Comparison of ENCODE assay signal across 9 cellular contexts in the genomic region with DNA sequence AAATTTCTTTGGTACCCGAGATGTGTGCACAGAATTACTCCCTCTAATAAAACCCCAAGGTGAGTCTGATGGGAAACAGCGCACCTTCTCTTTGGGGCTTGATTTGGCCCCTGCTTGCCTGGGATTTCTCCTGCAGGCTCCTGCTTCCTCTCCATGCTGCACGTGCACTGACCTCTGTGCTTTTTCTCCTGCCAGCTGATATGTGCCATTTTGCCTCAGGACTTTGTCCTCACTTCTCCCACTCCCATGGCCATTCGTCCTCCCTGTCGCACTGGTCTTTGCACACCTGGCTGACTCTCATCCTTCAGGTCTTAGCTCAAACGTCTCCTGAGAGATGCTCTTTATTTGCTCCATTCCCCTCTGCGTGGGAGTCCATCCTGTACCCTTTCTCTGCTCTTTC. TPM values are rescaled to one million over a fixed set of nuclear protein-coding genes. Genes with fewer than 3 reads are reported as not detected.
DNase-seq lines count a peak whose midpoint lies in the region; ATAC-seq, FAIRE-seq and TF ChIP-seq lines count a peak whose summit lies in the region.
"Had no signal": no experiment of that assay in that cellular context is flagged by ENCODE, and none has a peak within 500 bp of the region (broad histone marks: within the 10 kb centered on the region; RNA-seq: fewer than 3 reads in every experiment).

No MANE protein-coding gene starts in this region.

- DNase-seq in BE2C (no peak), MM.1S (no peak), natural killer cell (no peak), H54 (ENCODE audit: insufficient read length, low spot score) (no peak), HCEC 1CT (no peak), RPMI8226 (no peak), NCI-H2196 (lab: John Stamatoyannopoulos, UW; ENCODE audit: unreplicated experiment) (no peak)
- DNase-seq: NCI-H2029 had no signal

- H3K9me2 ChIP-seq in MM.1S (replicated peaks; ENCODE audit: insufficient read depth, low read length) = no peaks in the 10 kb centered on the region

- H3K27me3 Mint-ChIP-seq in natural killer cell (ENCODE audit: low read depth in 2 of 2) = no peaks in the 10 kb centered on the region

- H3K4me3 ChIP-seq in BE2C (ENCODE audit: low read depth, low read length) (peak overlapping the region; percentile 76), MM.1S (ENCODE audit: low read length) (no peak overlapping the region), duodenal mucosa (ENCODE audit: low read depth in 1 of 2, low read length in 2 of 2) (peak overlapping the region; percentile 87 to 95)

- H3K36me3 ChIP-seq in BE2C (peaks cover 17% of the 10 kb centered on the region), MM.1S (replicated peaks; ENCODE audit: insufficient read depth, low read length) (no peaks in the 10 kb centered on the region), duodenal mucosa (ENCODE audit: control insufficient read depth in 1 of 2, insufficient read depth in 2 of 2, low read length in 2 of 2) (peaks cover 12 to 22% of the 10 kb centered on the region in 2 donors)

- no peak for FAIRE-seq in H54 (lab: Jason Lieb, UNC)

- no peaks in the 10 kb centered on the region for H3K9me3 ChIP-seq in BE2C
- H3K9me3 ChIP-seq in MM.1S (replicated peaks; ENCODE audit: insufficient read depth, low read length) = peaks cover 6% of the 10 kb centered on the region; the same call in 1 of the 2 replicates
- peaks cover 4 to 6% of the 10 kb centered on the region in 2 donors for H3K9me3 ChIP-seq in duodenal mucosa (ENCODE audit: control insufficient read depth in 1 of 2, low read length in 2 of 2)

- TF ChIP-seq CTCF in BE2C (IDR thresholded peaks at IDR 0.05; ENCODE audit: low read depth, low read length) (no peak), MM.1S (IDR thresholded peaks at IDR 0.05; ENCODE audit: low read length) (no peak), natural killer cell (IDR thresholded peaks at IDR 0.05) (no peak)

- TF ChIP-seq POLR2A in H54 (IDR thresholded peaks at IDR 0.05; ENCODE audit: low read depth, low read length) = no peak

- H3K27me3 ChIP-seq in BE2C (no peaks in the 10 kb centered on the region), MM.1S (replicated peaks; ENCODE audit: insufficient read depth, low read length) (peaks cover 14% of the 10 kb centered on the region; the same call in 1 of the 2 replicates), duodenal mucosa (ENCODE audit: control insufficient read depth in 1 of 2, insufficient read depth in 2 of 2, low read length in 2 of 2) (no peaks in the 10 kb centered on the region)

- ATAC-seq in natural killer cell = no peak

- peak overlapping the region; percentile 78; the same call in 1 of the 2 replicates for H3K4me2 ChIP-seq in MM.1S (ENCODE audit: low read depth, low read length)

- no peaks in the 10 kb centered on the region for H4K20me1 ChIP-seq in MM.1S (ENCODE audit: insufficient read depth, low read length)

- H3F3A ChIP-seq in MM.1S (ENCODE audit: insufficient read depth, low read length) = no peaks in the 10 kb centered on the region

- H3K36me3 Mint-ChIP-seq in natural killer cell = peaks cover 14% of the 10 kb centered on the region

- no peak overlapping the region for H2AFZ ChIP-seq in MM.1S (ENCODE audit: low read length)

- no peaks in the 10 kb centered on the region for H3K79me2 ChIP-seq in MM.1S (ENCODE audit: low read length)

- H3K9ac ChIP-seq in MM.1S (ENCODE audit: low read length) (no peak overlapping the region), duodenal mucosa (ENCODE audit: low read depth in 1 of 2, low read length in 2 of 2) (peak overlapping the region; percentile 67 to 96)

- peak overlapping the region; percentile 16 to 88 for H3K27ac Mint-ChIP-seq in natural killer cell

- intact Hi-C loops in natural killer cell (cut with micrococcal nuclease) = no loop called here

- H3K4me1 ChIP-seq in BE2C (no peaks in the 10 kb centered on the region; the same call in 1 of the 2 replicates), MM.1S (ENCODE audit: low read length) (peaks cover 9% of the 10 kb centered on the region), duodenal mucosa (ENCODE audit: control insufficient read depth in 1 of 2, insufficient read depth in 2 of 2, low read length in 2 of 2) (peaks cover 25 to 53% of the 10 kb centered on the region in 2 donors)

- peak overlapping the region; percentile 90 for H3K4me3 Mint-ChIP-seq in natural killer cell

- H3K9me3 Mint-ChIP-seq in natural killer cell = peaks cover 2 to 4% of the 10 kb centered on the region in 2 donors

- H3K27ac ChIP-seq in MM.1S (ENCODE audit: low read length) (no peak overlapping the region), duodenal mucosa (ENCODE audit: low read depth, low read length) (no peak overlapping the region)

- H3K4me1 Mint-ChIP-seq in natural killer cell = peaks cover 30 to 35% of the 10 kb centered on the region in 2 donors

RNA-seq across cellular contexts. Expression of gene CBR1, which starts 1.2 kb away (rescaled TPM):
- polyA plus RNA-seq in BE2C (2012; ENCODE audit: insufficient read depth, insufficient read length, low read depth) = 244 TPM
- 10 to 100 TPM in 2 of 3 donors, 1 to 10 TPM in 1; 5.0 to 14.1 (median 12.4) TPM for total RNA-seq in natural killer cell

RNA-seq across cellular contexts. Expression of gene SETD4, which starts 10.7 kb away (rescaled TPM):
- polyA plus RNA-seq in BE2C (2012; ENCODE audit: insufficient read depth, insufficient read length, low read depth) = 21.1 TPM
- total RNA-seq in natural killer cell = 10 to 100 TPM; 19.1 to 29.3 (median 22.5) TPM
